8 cellular contexts compared by ENCODE assay signal in the genomic region with DNA sequence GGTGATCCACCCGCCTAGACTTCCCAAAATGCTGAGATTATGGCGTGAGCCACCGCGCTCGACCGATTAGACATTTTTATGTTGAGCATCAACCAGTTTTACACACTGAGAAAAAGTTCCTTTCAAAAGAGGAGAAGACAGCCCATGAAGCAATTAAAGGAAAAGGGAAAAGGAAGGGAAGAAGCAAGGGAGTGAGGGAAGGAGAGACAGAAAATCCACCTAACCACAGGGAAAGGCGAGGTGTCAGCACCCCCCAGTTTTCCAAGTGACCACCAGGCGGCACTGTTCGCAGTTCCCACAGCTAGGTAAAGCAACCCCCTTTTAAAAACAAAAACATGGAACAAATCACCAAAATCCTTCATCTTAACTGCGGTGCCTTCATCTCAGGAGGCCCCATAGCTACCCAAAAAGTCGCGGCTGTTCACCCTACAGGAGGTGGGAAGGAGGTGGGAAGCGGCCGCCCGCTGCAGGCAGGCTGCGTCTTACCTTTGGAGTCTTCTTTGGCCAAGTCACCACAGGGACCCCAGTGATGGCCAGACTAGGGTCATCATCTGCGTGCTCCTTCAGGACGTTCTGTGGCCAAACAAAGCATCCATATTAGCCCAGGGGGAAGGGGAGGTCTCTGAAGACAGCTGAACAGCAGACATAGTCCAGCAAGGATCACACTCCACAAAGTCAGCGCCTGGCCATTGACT.
DNase-seq lines count a peak whose midpoint lies in the region; ATAC-seq, FAIRE-seq and TF ChIP-seq lines count a peak whose summit lies in the region.

No MANE protein-coding gene starts in this region.

- no peak for ATAC-seq in GM19023 (IDR thresholded peaks at IDR 0.05; ENCODE audit: unreplicated experiment)

- POLR2A ChIA-PET in A673 (lab: Charles Lee; ENCODE audit: low non-redundant PET): no interaction called here

- H3K36me3 ChIP-seq in A673 (ENCODE audit: insufficient read depth, low read length, poor library complexity, severe bottlenecking) (no peaks in the 10 kb centered on the region), ascending aorta (peaks cover 0 to 10% of the 10 kb centered on the region in 2 donors)

- no peak overlapping the region for H3K27ac Mint-ChIP-seq in T-helper 2 cell treated with Interferon-gamma antibody and Interleukin-4, amounts not matched to agents 5 μg/mL and 100 μg/mL, for 36 hours

- H3K4me1 ChIP-seq in A673 (ENCODE audit: insufficient read depth, low read length, poor library complexity, severe bottlenecking) (no peaks in the 10 kb centered on the region), ascending aorta (no peaks in the 10 kb centered on the region)

- H3K9me3 ChIP-seq in A673 (ENCODE audit: low read depth, low read length, poor library complexity, severe bottlenecking) (no peaks in the 10 kb centered on the region), ascending aorta (no peaks in the 10 kb centered on the region)

- CTCF ChIA-PET in A673 (lab: Charles Lee): interaction anchor here (0.6 to 1.0 kb wide), 3 partner anchors 12 to 292 kb away, joined by 3 read pairs; no protein-coding TSS in a partner anchor

- H3K36me3 Mint-ChIP-seq in T-helper 2 cell treated with Interferon-gamma antibody and Interleukin-4, amounts not matched to agents 5 μg/mL and 100 μg/mL, for 36 hours (ENCODE audit: low read depth): peaks cover 17% of the 10 kb centered on the region

- H3K27me3 ChIP-seq in A673 (replicated peaks; ENCODE audit: insufficient read depth, low read depth, low read length, poor library complexity) (no peaks in the 10 kb centered on the region), ascending aorta (no peaks in the 10 kb centered on the region)

- H3K9me3 Mint-ChIP-seq in T-helper 2 cell treated with Interferon-gamma antibody and Interleukin-4, amounts not matched to agents 5 μg/mL and 100 μg/mL, for 36 hours: no peaks in the 10 kb centered on the region

- FAIRE-seq in GM18507 (lab: Jason Lieb, UNC): peak; percentile 70

- TF ChIP-seq CTCF in A673 (conservative IDR thresholded peaks at IDR 0.05; ENCODE audit: low read depth, low read length) (peak; percentile 89), ascending aorta (IDR thresholded peaks at IDR 0.05) (peak; percentile 43 to 76 (median 68))

- H3K27ac ChIP-seq in A673 (ENCODE audit: low read depth, low read length, poor library complexity, severe bottlenecking): no peak overlapping the region
- no peak overlapping the region for H3K27ac ChIP-seq in ascending aorta

- intact Hi-C loops in A673 (cut with micrococcal nuclease; ENCODE audit: unreplicated experiment): no loop called here
- intact Hi-C loops in ascending aorta (cut with DNase I): no loop called here

- DNase-seq in A673 (ENCODE audit: low spot score) (peak; percentile 66), GM18507 (ENCODE audit: extremely low spot score, insufficient read length, low read depth) (no peak), ascending aorta (ENCODE audit: low spot score in 2 of 2) (no peak), iris pigment epithelial cell (ENCODE audit: low read depth) (peak; percentile 24), inferior parietal cortex (ENCODE audit: extremely low spot score) (no peak)
- DNase-seq in T-helper 2 cell treated with Interferon-gamma antibody and Interleukin-4, amounts not matched to agents 5 μg/mL and 100 μg/mL, for 36 hours (ENCODE audit: low spot score): peak; percentile 25
- peak; percentile 30 to 66 for DNase-seq in stimulated activated CD4-positive, alpha-beta T cell treated with anti-CD3 and anti-CD28 coated beads, Interleukin-4, amount 100 ng/mL, for 48 hours (ENCODE audit: low read depth in 2 of 2)

- H3K4me3 Mint-ChIP-seq in T-helper 2 cell treated with Interferon-gamma antibody and Interleukin-4, amounts not matched to agents 5 μg/mL and 100 μg/mL, for 36 hours: no peak overlapping the region

- no peak overlapping the region for H3K4me3 ChIP-seq in A673 (ENCODE audit: low read depth, low read length, poor library complexity, severe bottlenecking)
- no peak overlapping the region for H3K4me3 ChIP-seq in ascending aorta

- no peaks in the 10 kb centered on the region for H3K27me3 Mint-ChIP-seq in T-helper 2 cell treated with Interferon-gamma antibody and Interleukin-4, amounts not matched to agents 5 μg/mL and 100 μg/mL, for 36 hours (ENCODE audit: low read depth)

- peaks cover 9% of the 10 kb centered on the region for H3K4me1 Mint-ChIP-seq in T-helper 2 cell treated with Interferon-gamma antibody and Interleukin-4, amounts not matched to agents 5 μg/mL and 100 μg/mL, for 36 hours (ENCODE audit: low read depth)

- no TSS peak for BruUV-seq in A673 (replicated peaks; lab: Mats Ljungman, UMichigan)

Comparison
In these comparisons a context has a peak if more than half of its experiments do, and no peak if none do; other contexts are left out.
1. DNase-seq: peak in A673 (single experiment), T-helper 2 cell treated with Interferon-gamma antibody and Interleukin-4, amounts not matched to agents 5 μg/mL and 100 μg/mL, for 36 hours (single experiment), iris pigment epithelial cell (single experiment) and stimulated activated CD4-positive, alpha-beta T cell treated with anti-CD3 and anti-CD28 coated beads, Interleukin-4, amount 100 ng/mL, for 48 hours (2 of 2); none in GM18507 (single experiment), ascending aorta (0 of 2) and inferior parietal cortex (single experiment).